Comparison of ENCODE assay signal across 2 cellular contexts in the genomic region with DNA sequence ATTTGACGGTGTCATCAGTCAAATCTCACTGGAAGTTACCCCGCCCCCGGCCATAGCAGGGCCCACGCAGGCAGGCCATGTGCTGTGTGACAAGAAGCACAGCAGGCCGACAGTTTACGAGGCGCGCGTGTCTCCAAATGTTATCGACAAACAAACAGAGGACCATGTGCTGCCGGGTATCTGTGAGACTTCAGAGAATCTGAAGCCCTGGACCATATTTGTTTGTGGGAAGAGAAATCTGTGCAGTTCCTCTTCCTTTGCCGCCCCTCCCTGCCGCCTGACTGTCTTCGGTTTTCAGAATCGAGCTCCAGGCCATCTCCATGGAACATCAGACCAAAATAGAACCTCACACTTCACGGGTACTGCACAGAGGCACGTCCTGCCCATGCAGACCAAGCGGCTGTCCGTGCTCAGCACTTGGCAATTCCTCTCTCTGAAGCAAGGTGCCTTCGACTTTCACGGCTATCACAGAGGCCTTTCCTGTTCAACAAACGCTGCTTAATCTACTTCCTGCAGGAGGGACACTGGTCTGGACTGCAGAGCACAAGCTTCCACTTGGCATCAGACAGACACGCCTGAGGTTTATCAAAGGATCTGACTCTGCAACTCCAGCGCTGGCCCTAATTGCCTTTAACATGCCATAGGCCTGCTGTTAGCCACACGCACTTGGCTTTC.
TF ChIP-seq lines count a peak whose summit lies in the region.

No MANE protein-coding gene starts in this region.

TF ChIP-seq in liver, 16 proteins besides CTCF, POLR2A, EP300 and RAD21 (continued from another document):
- no peak for TF ChIP-seq FOXA2 (IDR thresholded peaks at IDR 0.05)
- TF ChIP-seq NR2F2 (IDR thresholded peaks at IDR 0.05) = peak; percentile 60
- peak; percentile 41 for TF ChIP-seq SP1 (IDR thresholded peaks at IDR 0.05)
- TF ChIP-seq HNF4A (conservative IDR thresholded peaks at IDR 0.05) = no peak
- TF ChIP-seq ZBTB33 (IDR thresholded peaks at IDR 0.05) = no peak
- TF ChIP-seq TAF1 (conservative IDR thresholded peaks at IDR 0.05) = no peak
- TF ChIP-seq, protein P1, sequence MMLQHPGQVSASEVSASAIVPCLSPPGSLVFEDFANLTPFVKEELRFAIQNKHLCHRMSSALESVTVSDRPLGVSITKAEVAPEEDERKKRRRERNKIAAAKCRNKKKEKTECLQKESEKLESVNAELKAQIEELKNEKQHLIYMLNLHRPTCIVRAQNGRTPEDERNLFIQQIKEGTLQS (IDR thresholded peaks at IDR 0.05) = no peak
- no peak for TF ChIP-seq GABPA (IDR thresholded peaks at IDR 0.05 in 1 of 2, conservative IDR thresholded peaks at IDR 0.05 in 1 of 2)
- TF ChIP-seq HNF4G (IDR thresholded peaks at IDR 0.05) = no peak
- TF ChIP-seq, protein P2, sequence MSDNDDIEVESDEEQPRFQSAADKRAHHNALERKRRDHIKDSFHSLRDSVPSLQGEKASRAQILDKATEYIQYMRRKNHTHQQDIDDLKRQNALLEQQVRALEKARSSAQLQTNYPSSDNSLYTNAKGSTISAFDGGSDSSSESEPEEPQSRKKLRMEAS (IDR thresholded peaks at IDR 0.05) = peak; percentile 31
- no peak for TF ChIP-seq JUND (IDR thresholded peaks at IDR 0.05)

TF ChIP-seq in HepG2, 621 proteins besides CTCF, POLR2A, EP300 and RAD21 (continued from another document):
- TF ChIP-seq, protein P3, sequence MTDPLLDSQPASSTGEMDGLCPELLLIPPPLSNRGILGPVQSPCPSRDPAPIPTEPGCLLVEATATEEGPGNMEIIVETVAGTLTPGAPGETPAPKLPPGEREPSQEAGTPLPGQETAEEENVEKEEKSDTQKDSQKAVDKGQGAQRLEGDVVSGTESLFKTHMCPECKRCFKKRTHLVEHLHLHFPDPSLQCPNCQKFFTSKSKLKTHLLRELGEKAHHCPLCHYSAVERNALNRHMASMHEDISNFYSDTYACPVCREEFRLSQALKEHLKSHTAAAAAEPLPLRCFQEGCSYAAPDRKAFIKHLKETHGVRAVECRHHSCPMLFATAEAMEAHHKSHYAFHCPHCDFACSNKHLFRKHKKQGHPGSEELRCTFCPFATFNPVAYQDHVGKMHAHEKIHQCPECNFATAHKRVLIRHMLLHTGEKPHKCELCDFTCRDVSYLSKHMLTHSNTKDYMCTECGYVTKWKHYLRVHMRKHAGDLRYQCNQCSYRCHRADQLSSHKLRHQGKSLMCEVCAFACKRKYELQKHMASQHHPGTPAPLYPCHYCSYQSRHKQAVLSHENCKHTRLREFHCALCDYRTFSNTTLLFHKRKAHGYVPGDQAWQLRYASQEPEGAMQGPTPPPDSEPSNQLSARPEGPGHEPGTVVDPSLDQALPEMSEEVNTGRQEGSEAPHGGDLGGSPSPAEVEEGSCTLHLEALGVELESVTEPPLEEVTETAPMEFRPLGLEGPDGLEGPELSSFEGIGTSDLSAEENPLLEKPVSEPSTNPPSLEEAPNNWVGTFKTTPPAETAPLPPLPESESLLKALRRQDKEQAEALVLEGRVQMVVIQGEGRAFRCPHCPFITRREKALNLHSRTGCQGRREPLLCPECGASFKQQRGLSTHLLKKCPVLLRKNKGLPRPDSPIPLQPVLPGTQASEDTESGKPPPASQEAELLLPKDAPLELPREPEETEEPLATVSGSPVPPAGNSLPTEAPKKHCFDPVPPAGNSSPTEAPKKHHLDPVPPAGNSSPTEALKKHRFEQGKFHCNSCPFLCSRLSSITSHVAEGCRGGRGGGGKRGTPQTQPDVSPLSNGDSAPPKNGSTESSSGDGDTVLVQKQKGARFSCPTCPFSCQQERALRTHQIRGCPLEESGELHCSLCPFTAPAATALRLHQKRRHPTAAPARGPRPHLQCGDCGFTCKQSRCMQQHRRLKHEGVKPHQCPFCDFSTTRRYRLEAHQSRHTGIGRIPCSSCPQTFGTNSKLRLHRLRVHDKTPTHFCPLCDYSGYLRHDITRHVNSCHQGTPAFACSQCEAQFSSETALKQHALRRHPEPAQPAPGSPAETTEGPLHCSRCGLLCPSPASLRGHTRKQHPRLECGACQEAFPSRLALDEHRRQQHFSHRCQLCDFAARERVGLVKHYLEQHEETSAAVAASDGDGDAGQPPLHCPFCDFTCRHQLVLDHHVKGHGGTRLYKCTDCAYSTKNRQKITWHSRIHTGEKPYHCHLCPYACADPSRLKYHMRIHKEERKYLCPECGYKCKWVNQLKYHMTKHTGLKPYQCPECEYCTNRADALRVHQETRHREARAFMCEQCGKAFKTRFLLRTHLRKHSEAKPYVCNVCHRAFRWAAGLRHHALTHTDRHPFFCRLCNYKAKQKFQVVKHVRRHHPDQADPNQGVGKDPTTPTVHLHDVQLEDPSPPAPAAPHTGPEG (CRISPR knock-in tag; IDR thresholded peaks at IDR 0.05) = no peak
- TF ChIP-seq PLRG1 (conservative IDR thresholded peaks at IDR 0.05) (no peak), POLR2G (IDR thresholded peaks at IDR 0.05; ENCODE audit: low read depth, low read length) (no peak), TOE1 (CRISPR knock-in tag; IDR thresholded peaks at IDR 0.05) (no peak), SP140L (CRISPR knock-in tag; IDR thresholded peaks at IDR 0.05; ENCODE audit: borderline replicate concordance) (no peak), FOSL1 (CRISPR knock-in tag; IDR thresholded peaks at IDR 0.05; ENCODE audit: borderline replicate concordance) (no peak)
- TF ChIP-seq, protein P4, sequence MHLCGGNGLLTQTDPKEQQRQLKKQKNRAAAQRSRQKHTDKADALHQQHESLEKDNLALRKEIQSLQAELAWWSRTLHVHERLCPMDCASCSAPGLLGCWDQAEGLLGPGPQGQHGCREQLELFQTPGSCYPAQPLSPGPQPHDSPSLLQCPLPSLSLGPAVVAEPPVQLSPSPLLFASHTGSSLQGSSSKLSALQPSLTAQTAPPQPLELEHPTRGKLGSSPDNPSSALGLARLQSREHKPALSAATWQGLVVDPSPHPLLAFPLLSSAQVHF (CRISPR knock-in tag; IDR thresholded peaks at IDR 0.05) = no peak
TF ChIP-seq in HepG2: peak in this region for 0.
